Comparison of ENCODE assay signal across 20 cellular contexts in genomic region chr3:118479376-118479775, GRCh38.
A peak's percentile ranks its signal among the peaks of the same experiment; 100 is the strongest.
DNase-seq lines count a peak whose midpoint lies in the region; ATAC-seq, FAIRE-seq and TF ChIP-seq lines count a peak whose summit lies in the region.
"Had no signal": no experiment of that assay in that cellular context is flagged by ENCODE, and none has a peak within 500 bp of the region (broad histone marks: within the 10 kb centered on the region; RNA-seq: fewer than 3 reads in every experiment).

No MANE protein-coding gene starts in this region.

- H2BK20ac ChIP-seq in H1 (ENCODE audit: low read length), result no peak overlapping the region

- WGBS in HUES64, result 94% methylated on average over 1 of the region's 1 CpG
- WGBS in H1 (ENCODE audit: extremely low coverage in 1 of 2, insufficient coverage in 1 of 2, insufficient read length in 1 of 2, insufficient replicate concordance in 2 of 2, low coverage in 1 of 2, low lambda C conversion rate in 2 of 2, missing lambda C conversion rate in 1 of 2), 2 experiments, result 100% methylated on average over 1 of the region's 1 CpG; no CpG with 5 or more reads in 1 of the 2 experiments

- no peak overlapping the region for H4K8ac ChIP-seq in H1 (ENCODE audit: extremely low read depth, insufficient read depth, low read length)

- no peak overlapping the region for H3K4ac ChIP-seq in H1 (replicated peaks; ENCODE audit: insufficient read length, low read depth, low read length)

- ATAC-seq in GM18868 (IDR thresholded peaks at IDR 0.05; ENCODE audit: unreplicated experiment) (peak; percentile 24), GM21367 (IDR thresholded peaks at IDR 0.05; ENCODE audit: unreplicated experiment) (no peak)
- ATAC-seq: HepG2 had no signal

- peak overlapping the region; percentile 88; the same call in 1 of the 2 replicates for H3K18ac ChIP-seq in H1 (ENCODE audit: extremely low read depth, low read length)

- H4K91ac ChIP-seq in H1 (replicated peaks; ENCODE audit: insufficient read length, low read length), result peak overlapping the region; percentile 95

- TF ChIP-seq EP300 in H1 (IDR thresholded peaks at IDR 0.05; ENCODE audit: borderline replicate concordance in 1 of 2, low read depth in 2 of 2, low read length in 2 of 2), result no peak

- no peak overlapping the region for H2BK15ac ChIP-seq in H1 (ENCODE audit: low read length)

- H3K27me3 ChIP-seq in HUES64 (ENCODE audit: insufficient read depth, low read length) (no peaks in the 10 kb centered on the region), H1 (replicated peaks in 1 of 4; ENCODE audit: control insufficient read depth in 3 of 4, extremely low read depth in 1 of 4, insufficient read depth in 3 of 4, low read length in 3 of 4) (no peaks in the 10 kb centered on the region), iPS-20b (ENCODE audit: insufficient read depth, low read length) (no peaks in the 10 kb centered on the region)
- H3K27me3 ChIP-seq: BLaER1 had no signal

- no peak overlapping the region for H3K4me3 ChIP-seq in HUES64 (ENCODE audit: low read length)
- H3K4me3 ChIP-seq in H1 (ENCODE audit: extremely low read depth in 1 of 4, insufficient read depth in 2 of 4, low read depth in 3 of 4, low read length in 4 of 4), result 0 out of 8 replicates have a peak overlapping the region, but pooled peaks of 1 of the 4 experiments have one; percentile 28
- 0 out of 2 replicates have a peak overlapping the region, but pooled peaks have one; percentile 12 for H3K4me3 ChIP-seq in iPS-20b (ENCODE audit: low read length)
- H3K4me3 ChIP-seq: BLaER1 had no signal

- H3K9me3 ChIP-seq in HUES64 (ENCODE audit: insufficient read depth, low read depth, low read length) (no peaks in the 10 kb centered on the region), H1 (ENCODE audit: insufficient read depth in 2 of 2, low read depth in 1 of 2, low read length in 1 of 2) (no peaks in the 10 kb centered on the region), iPS-20b (ENCODE audit: insufficient read depth, low read depth, low read length) (no peaks in the 10 kb centered on the region)
- H3K9me3 ChIP-seq: BLaER1, Caco-2 had no signal

- no peaks in the 10 kb centered on the region for H4K20me1 ChIP-seq in H1 (replicated peaks in 1 of 2; ENCODE audit: control insufficient read depth in 1 of 2, insufficient read depth in 2 of 2, low read length in 2 of 2)
- H4K20me1 ChIP-seq: BLaER1 had no signal

- H3K4me2 ChIP-seq in H1 (ENCODE audit: insufficient read depth in 1 of 2, low read depth in 2 of 2, low read length in 2 of 2), result peak overlapping the region; percentile 39 to 41; a peak in 2 of 4 replicates
- H3K4me2 ChIP-seq: BLaER1 had no signal

- no peak overlapping the region for H2AK5ac ChIP-seq in H1 (ENCODE audit: low read depth, low read length)

- FAIRE-seq in H1 (lab: Jason Lieb, UNC), result no peak
- FAIRE-seq: HepG2 had no signal

- no peak overlapping the region for H3K23ac ChIP-seq in H1 (ENCODE audit: insufficient read length)

- peak overlapping the region; percentile 89 for H2BK5ac ChIP-seq in H1 (ENCODE audit: low read depth, low read length)

- no peaks in the 10 kb centered on the region for H3K79me1 ChIP-seq in H1 (ENCODE audit: low read depth, low read length)

- no peak for TF ChIP-seq POLR2A in H1 (IDR thresholded peaks at IDR 0.05; ENCODE audit: control extremely low read depth in 1 of 2, low read depth in 2 of 2, low read length in 2 of 2)

- no peak for TF ChIP-seq CTCF in H1 (IDR thresholded peaks at IDR 0.05; ENCODE audit: control extremely low read depth in 1 of 3, insufficient read depth in 1 of 3, low read depth in 1 of 3, low read length in 3 of 3)

- no peak overlapping the region for H2BK120ac ChIP-seq in H1 (replicated peaks; ENCODE audit: low read depth, low read length)

- POLR2A ChIA-PET in H1 (lab: Charles Lee; ENCODE audit: partially characterized antibody), result no interaction called here

- no peak overlapping the region for H3K56ac ChIP-seq in H1 (replicated peaks; ENCODE audit: insufficient read length, low read depth, low read length)

- no peak overlapping the region for H3K14ac ChIP-seq in H1 (ENCODE audit: insufficient read length)

- H4K5ac ChIP-seq in H1 (ENCODE audit: insufficient read length, low read depth, low read length), result peak overlapping the region; percentile 86

- peak overlapping the region; percentile 82; the same call in 1 of the 2 replicates for H2BK12ac ChIP-seq in H1 (ENCODE audit: low read depth, low read length)

- H3K9ac ChIP-seq in HUES64 (ENCODE audit: low read depth, low read length) (0 out of 2 replicates have a peak overlapping the region, but pooled peaks have one; percentile 4), H1 (replicated peaks in 1 of 4; ENCODE audit: extremely low read depth in 1 of 4, low read depth in 3 of 4, low read length in 3 of 4) (no peak overlapping the region), iPS-20b (ENCODE audit: low read depth, low read length) (peak overlapping the region; percentile 51; the same call in 1 of the 2 replicates)
- H3K9ac ChIP-seq: BLaER1 had no signal

- H3K4me1 ChIP-seq in HUES64 (ENCODE audit: insufficient read depth, low read length) (peaks cover 50% of the 10 kb centered on the region), H1 (replicated peaks in 1 of 4; ENCODE audit: control insufficient read depth in 3 of 4, insufficient read depth in 4 of 4, low read length in 3 of 4) (peaks cover 0 to 14% (median 8%) of the 10 kb centered on the region in 4 experiments; a peak in 3 of 7 replicates), iPS-20b (ENCODE audit: insufficient read depth, low read length) (peaks cover 43% of the 10 kb centered on the region)
- H3K4me1 ChIP-seq: BLaER1 had no signal

- H2AFZ ChIP-seq in H1 (ENCODE audit: low read length), result peak overlapping the region; percentile 21; the same call in 1 of the 2 replicates

- H3K36me3 ChIP-seq in HUES64 (ENCODE audit: insufficient read depth, low read length) (no peaks in the 10 kb centered on the region), H1 (ENCODE audit: control insufficient read depth in 2 of 4, insufficient read depth in 4 of 4, low read length in 3 of 4) (no peaks in the 10 kb centered on the region), iPS-20b (ENCODE audit: insufficient read depth, low read depth, low read length) (no peaks in the 10 kb centered on the region)
- H3K36me3 ChIP-seq: BLaER1 had no signal

- no peaks in the 10 kb centered on the region for H3K23me2 ChIP-seq in H1 (ENCODE audit: low read depth, low read length)

- DNase-seq in H1 (ENCODE audit: low read depth in 1 of 2, low spot score in 2 of 2), result no peak
- DNase-seq in activated CD8-positive, alpha-beta memory T cell treated with anti-CD3 and anti-CD28 coated beads, Interleukin-2, amount 50 U/mL, for 4 hours, result no peak
- no peak for DNase-seq in effector CD8-positive, alpha-beta T cell (lab: John Stamatoyannopoulos, UW)
- DNase-seq in central memory CD4-positive, alpha-beta T cell, result no peak
- DNase-seq: 8988T; AML-193; Caco-2; CD8-positive, alpha-beta memory T cell; DND-41; GF-D8; GOT3; HCEC 1CT; HFFc6 had no signal

- no peak for TF ChIP-seq RAD21 in H1 (IDR thresholded peaks at IDR 0.05 in 1 of 2, conservative IDR thresholded peaks at IDR 0.05 in 1 of 2; ENCODE audit: low read depth in 2 of 2, low read length in 2 of 2)

- no peaks in the 10 kb centered on the region for H3K79me2 ChIP-seq in H1 (ENCODE audit: control insufficient read depth in 1 of 2, insufficient read depth in 2 of 2, low read length in 2 of 2)

- H3K27ac ChIP-seq in HUES64 (ENCODE audit: low read depth, low read length) (peak overlapping the region; percentile 90), H1 (ENCODE audit: low read depth, low read length) (0 out of 2 replicates have a peak overlapping the region, but pooled peaks have one; percentile 10), iPS-20b (ENCODE audit: low read length) (no peak overlapping the region)
- H3K27ac ChIP-seq: BLaER1, HL-60 had no signal

- CTCF ChIA-PET in H1 (lab: Charles Lee; ENCODE audit: partially characterized antibody), result no interaction called here

TF ChIP-seq in H1, 55 proteins besides CTCF, POLR2A, EP300 and RAD21:
- no peak for TF ChIP-seq GABPA (IDR thresholded peaks at IDR 0.05; ENCODE audit: borderline replicate concordance, insufficient read depth, low read length)
- TF ChIP-seq RXRA (IDR thresholded peaks at IDR 0.05; ENCODE audit: insufficient read depth, low read depth, low read length), result no peak
- TF ChIP-seq SIN3A (conservative IDR thresholded peaks at IDR 0.05 in 1 of 2, IDR thresholded peaks at IDR 0.05 in 1 of 2; ENCODE audit: low read depth in 1 of 2, low read length in 2 of 2), result no peak
- no peak for TF ChIP-seq SIX5 (IDR thresholded peaks at IDR 0.05; ENCODE audit: low read depth, low read length)
- TF ChIP-seq HDAC2 (IDR thresholded peaks at IDR 0.05; ENCODE audit: borderline replicate concordance in 1 of 2, low read depth in 2 of 2, low read length in 2 of 2), result no peak
- no peak for TF ChIP-seq RBBP5 (IDR thresholded peaks at IDR 0.05; ENCODE audit: borderline replicate concordance, low read depth, low read length)
- no peak for TF ChIP-seq BRCA1 (IDR thresholded peaks at IDR 0.05; ENCODE audit: low read depth, low read length)
- TF ChIP-seq CEBPB (IDR thresholded peaks at IDR 0.05; ENCODE audit: low read depth, low read length), result no peak
- no peak for TF ChIP-seq SP2 (IDR thresholded peaks at IDR 0.05; ENCODE audit: low read length)
- no peak for TF ChIP-seq ZNF274 (IDR thresholded peaks at IDR 0.05; ENCODE audit: borderline replicate concordance, extremely low read depth, low read length)

Comparison
In these comparisons a context has a peak if more than half of its experiments do, and no peak if none do; other contexts are left out.
1. H3K9ac ChIP-seq: peak in HUES64 (single experiment) and iPS-20b (single experiment); none in H1 (0 of 4).